In the genomic region with DNA sequence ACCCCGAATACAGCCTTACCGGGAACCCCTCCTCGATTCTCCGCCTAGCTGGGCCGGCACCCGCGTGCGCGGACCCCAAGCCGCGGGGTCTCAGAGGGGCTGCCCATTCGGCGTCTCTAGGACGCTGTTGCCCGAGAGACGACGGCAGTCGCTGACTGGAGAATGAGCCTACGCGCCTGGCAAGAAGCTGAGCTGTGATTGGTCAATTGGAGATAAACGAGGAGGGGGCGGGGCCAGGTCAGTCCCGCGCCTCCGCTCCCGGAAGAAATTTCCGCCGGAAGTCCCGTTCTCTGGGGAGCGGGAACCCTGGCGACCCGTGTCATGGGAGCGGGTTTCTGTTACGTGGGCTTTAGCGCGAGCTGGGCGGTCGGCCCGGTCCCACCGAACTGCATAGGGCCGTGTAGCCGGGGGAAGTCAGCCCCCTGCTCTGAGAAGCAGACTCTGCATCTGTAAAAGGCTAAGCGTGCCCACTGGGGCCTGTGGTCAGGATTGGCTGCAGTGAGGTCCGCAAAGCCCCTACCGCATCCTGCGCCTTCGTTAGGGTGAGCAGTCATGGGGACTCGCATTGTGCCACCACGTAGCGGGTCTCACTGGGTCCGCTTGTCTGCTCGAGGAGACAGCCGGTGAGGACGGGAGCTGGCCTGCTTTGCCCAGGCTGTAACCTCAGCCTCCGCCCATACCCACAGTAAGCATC, we compare ENCODE assay signal across 8 cellular contexts. TPM values are rescaled to one million over a fixed set of nuclear protein-coding genes. Genes with fewer than 3 reads are reported as not detected.
DNase-seq lines count a peak whose midpoint lies in the region; ATAC-seq, FAIRE-seq and TF ChIP-seq lines count a peak whose summit lies in the region.

Gene EFCAB6, minus strand, starts transcription at position 157 of the 694 bp plus-strand sequence. CDS start 29,987 bp downstream, outside the sequence.

- H3K4me3 ChIP-seq in HL-60 (replicated peaks; ENCODE audit: insufficient read depth, low read length) (peak within 1 kb of the TSS; percentile 92), mesodermal cell (ENCODE audit: extremely low read depth, insufficient read depth, low read length, poor library complexity, severe bottlenecking) (peak within 1 kb of the TSS; percentile 76)

- H3K36me3 ChIP-seq in mesodermal cell (ENCODE audit: control insufficient read depth, insufficient read depth, low read length), result peaks cover 2% of the 10 kb centered on the region

- H3K27me3 ChIP-seq in HL-60 (ENCODE audit: insufficient read depth, poor library complexity, severe bottlenecking), result no peaks in the 10 kb centered on the region

- TF ChIP-seq CTCF in C4-2B (conservative IDR thresholded peaks at IDR 0.05), result no peak
- no peak for TF ChIP-seq CTCF in HL-60 (IDR thresholded peaks at IDR 0.05; ENCODE audit: insufficient read depth, low read length)

- FAIRE-seq in endometrium (lab: Jason Lieb, UNC), result peak; percentile 85

- DNase-seq in HL-60 (ENCODE audit: low read depth in 1 of 2, low spot score in 1 of 2) (peak; percentile 88 to 90), NOMO-1 (lab: John Stamatoyannopoulos, UW; ENCODE audit: unreplicated experiment in 2 of 2) (peak; percentile 78 to 86)
- peak; percentile 84 for DNase-seq in activated CD8-positive, alpha-beta memory T cell treated with anti-CD3 and anti-CD28 coated beads, Interleukin-2, amount 50 U/mL, for 1 hour (ENCODE audit: extremely low read depth)
- DNase-seq in stimulated activated CD8-positive, alpha-beta memory T cell treated with anti-CD3 and anti-CD28 coated beads, Interleukin-15, amount 100 ng/mL, for 1 hour (ENCODE audit: low read depth), result peak; percentile 86

- 0 to 1% methylated on average over 49 to 51 of the region's 55 CpGs for WGBS in mesodermal cell (ENCODE audit: insufficient coverage in 2 of 2), 2 experiments

- peaks cover 5% of the 10 kb centered on the region for H3K4me1 ChIP-seq in mesodermal cell (ENCODE audit: control insufficient read depth, insufficient read depth, low read length, poor library complexity, severe bottlenecking)

- no peaks in the 10 kb centered on the region for H3K9me3 ChIP-seq in mesodermal cell (ENCODE audit: control insufficient read depth, low read length)

- H3K27ac ChIP-seq in C4-2B (peak within 1 kb of the TSS; percentile 85), HL-60 (replicated peaks) (peak within 1 kb of the TSS; percentile 84), mesodermal cell (ENCODE audit: low read depth, low read length, severe bottlenecking) (peak within 1 kb of the TSS; percentile 53)

- ATAC-seq in GM19438 (IDR thresholded peaks at IDR 0.05; ENCODE audit: low read depth, unreplicated experiment), result peak; percentile 80

RNA-seq across cellular contexts. Expression of gene EFCAB6, which starts in this region (rescaled TPM):
- 0.33 TPM for polyA plus RNA-seq in mesodermal cell (2013, experiment 1 of 2)
- 0.91 TPM for polyA plus RNA-seq in mesodermal cell (2013, experiment 2 of 2)

Comparison
In these comparisons a context has a peak if more than half of its experiments do, and no peak if none do; other contexts are left out.
1. Peak in every context shown above with its lines: DNase-seq, ATAC-seq, H3K4me3 ChIP-seq and H3K27ac ChIP-seq.